Comparison of ENCODE assay signal across 38 cellular contexts in genomic region chrX:102610905-102611304, GRCh38.
"Had no signal": no experiment of that assay in that cellular context is flagged by ENCODE, and none has a peak within 500 bp of the region (broad histone marks: within the 10 kb centered on the region; RNA-seq: fewer than 3 reads in every experiment).

No MANE protein-coding gene starts in this region.

- H3K36me3 ChIP-seq: adrenal gland, brain microvascular endothelial cell, breast epithelium, cardiac muscle cell had no signal

- H3K27ac Mint-ChIP-seq: activated naive CD4-positive, alpha-beta T cell treated with anti-CD3 and anti-CD28 coated beads for 36 hours; activated naive CD4-positive, alpha-beta T cell treated with anti-CD3 and anti-CD28 coated beads, Interleukin-2, amount 10 ng/mL, durations not matched to agents 7 days and 5 days; activated naive CD4-positive, alpha-beta T cell treated with anti-CD3 and anti-CD28 coated beads, Interleukin-2, amount 50 U/mL, for 24 hours; activated naive CD4-positive, alpha-beta T cell treated with anti-CD3 and anti-CD28 coated beads, Interleukin-2, amount 50 U/mL, for 72 hours; activated naive CD8-positive, alpha-beta T cell; activated naive CD8-positive, alpha-beta T cell treated with anti-CD3 and anti-CD28 coated beads for 36 hours; activated naive CD8-positive, alpha-beta T cell treated with anti-CD3 and anti-CD28 coated beads, Interleukin-2, amount 10 ng/mL, durations not matched to agents 7 days and 5 days; activated naive CD8-positive, alpha-beta T cell treated with anti-CD3 and anti-CD28 coated beads, Interleukin-2, amount 50 U/mL, for 24 hours; activated T-cell treated with anti-CD3 and anti-CD28 coated beads, Interleukin-2, amount 50 U/mL, for 24 hours; activated T-cell treated with anti-CD3 and anti-CD28 coated beads, Interleukin-2, amount 50 U/mL, for 72 hours; activated T-helper 1 cell treated with anti-CD3 and anti-CD28 coated beads, Interleukin-12 subunit alpha, Interleukin-12 subunit beta, Interleukin-2, Interleukin-4 antibody, amounts not matched to agents 30 ng/mL and 10 ng/mL and 1 ng/mL, durations not matched to agents 14 hours and 24 hours and 36 hours; activated T-helper 17 cell treated with anti-CD3 and anti-CD28 coated beads, Interleukin-2, amount 50 U/mL, for 72 hours; activated T-helper 2 cell treated with anti-CD3 and anti-CD28 coated beads, Interferon-gamma antibody, Interleukin-2, Interleukin-4, amounts not matched to agents 10 μg/mL and 5 μg/mL and 100 μg/mL, durations not matched to agents 14 hours and 24 hours and 36 hours; brain had no signal

- H3K9me3 ChIP-seq: adrenal gland, ascending aorta, body of pancreas, breast epithelium had no signal

- H3K27me3 ChIP-seq: adrenal gland, ascending aorta, body of pancreas, brain microvascular endothelial cell, cardiac muscle cell had no signal

- H3K27ac ChIP-seq: adrenal gland, ascending aorta, body of pancreas, brain microvascular endothelial cell, breast epithelium, cardiac muscle cell had no signal

- ATAC-seq: activated naive CD4-positive, alpha-beta T cell treated with anti-CD3 and anti-CD28 coated beads, Interleukin-2, amount 50 U/mL, for 72 hours; activated naive CD8-positive, alpha-beta T cell treated with anti-CD3 and anti-CD28 coated beads, Interleukin-2, amount 50 U/mL, for 24 hours; activated T-cell treated with anti-CD3 and anti-CD28 coated beads, Interleukin-2, amount 50 U/mL, for 4 hours; activated T-cell treated with anti-CD3 and anti-CD28 coated beads, Interleukin-2, amount 50 U/mL, for 72 hours; activated T-helper 17 cell treated with anti-CD3 and anti-CD28 coated beads, Interleukin-2, amount 50 U/mL, for 72 hours; body of pancreas had no signal

- H3K4me3 ChIP-seq: adrenal gland, ascending aorta, body of pancreas, breast epithelium, cardiac muscle cell had no signal

- H3K27me3 Mint-ChIP-seq: activated naive CD4-positive, alpha-beta T cell treated with anti-CD3 and anti-CD28 coated beads, Interleukin-2, amount 10 ng/mL, durations not matched to agents 7 days and 5 days; activated naive CD4-positive, alpha-beta T cell treated with anti-CD3 and anti-CD28 coated beads, Interleukin-2, amount 50 U/mL, for 24 hours; activated naive CD8-positive, alpha-beta T cell; activated naive CD8-positive, alpha-beta T cell treated with anti-CD3 and anti-CD28 coated beads for 36 hours; activated naive CD8-positive, alpha-beta T cell treated with anti-CD3 and anti-CD28 coated beads, Interleukin-2, amount 10 ng/mL, durations not matched to agents 7 days and 5 days; activated naive CD8-positive, alpha-beta T cell treated with anti-CD3 and anti-CD28 coated beads, Interleukin-2, amount 50 U/mL, for 24 hours; activated T-helper 17 cell treated with anti-CD3 and anti-CD28 coated beads, Interleukin-2, amount 50 U/mL, for 72 hours; central memory CD8-positive, alpha-beta T cell had no signal

- DNase-seq: activated effector memory CD4-positive, alpha-beta T cell treated with anti-CD3 and anti-CD28 coated beads, Interleukin-2, amount 50 U/mL, for 16 hours; activated effector memory CD4-positive, alpha-beta T cell treated with Interleukin-2 at 50 U/mL for 16 hours; activated gamma-delta T cell; activated gamma-delta T cell treated with Interleukin-2 at 50 U/mL for 16 hours; activated naive CD4-positive, alpha-beta T cell; activated naive CD4-positive, alpha-beta T cell treated with anti-CD3 and anti-CD28 coated beads for 36 hours; activated naive CD4-positive, alpha-beta T cell treated with anti-CD3 and anti-CD28 coated beads, Interleukin-2, amount 10 ng/mL, durations not matched to agents 7 days and 5 days; activated naive CD4-positive, alpha-beta T cell treated with anti-CD3 and anti-CD28 coated beads, Interleukin-2, amount 50 U/mL, for 16 hours; activated naive CD4-positive, alpha-beta T cell treated with Interleukin-2 at 50 U/mL for 16 hours; activated naive CD8-positive, alpha-beta T cell treated with anti-CD3 and anti-CD28 coated beads for 36 hours; activated naive CD8-positive, alpha-beta T cell treated with anti-CD3 and anti-CD28 coated beads, Interleukin-2, amount 10 ng/mL, durations not matched to agents 7 days and 5 days; activated naive CD8-positive, alpha-beta T cell treated with anti-CD3 and anti-CD28 coated beads, Interleukin-2, amount 50 U/mL, for 24 hours; activated T-cell treated with anti-CD3 and anti-CD28 coated beads, Interleukin-2, amount 50 U/mL, for 1 hour; activated T-cell treated with anti-CD3 and anti-CD28 coated beads, Interleukin-2, amount 50 U/mL, for 24 hours; activated T-cell treated with anti-CD3 and anti-CD28 coated beads, Interleukin-2, amount 50 U/mL, for 4 hours; activated T-cell treated with anti-CD3 and anti-CD28 coated beads, Interleukin-2, amount 50 U/mL, for 48 hours; activated T-cell treated with anti-CD3 and anti-CD28 coated beads, Interleukin-2, amount 50 U/mL, for 72 hours; adrenal gland; amniotic stem cell; amygdala; anterior cingulate cortex; aorta; body of pancreas; brain microvascular endothelial cell; caudate nucleus; central memory CD4-positive, alpha-beta T cell; cerebellar nuclear complex had no signal

- H3K4me3 Mint-ChIP-seq: activated naive CD4-positive, alpha-beta T cell treated with anti-CD3 and anti-CD28 coated beads for 36 hours; activated naive CD4-positive, alpha-beta T cell treated with anti-CD3 and anti-CD28 coated beads, Interleukin-2, amount 10 ng/mL, durations not matched to agents 7 days and 5 days; activated naive CD4-positive, alpha-beta T cell treated with anti-CD3 and anti-CD28 coated beads, Interleukin-2, amount 50 U/mL, for 24 hours; activated naive CD8-positive, alpha-beta T cell; activated naive CD8-positive, alpha-beta T cell treated with anti-CD3 and anti-CD28 coated beads for 36 hours; activated naive CD8-positive, alpha-beta T cell treated with anti-CD3 and anti-CD28 coated beads, Interleukin-2, amount 10 ng/mL, durations not matched to agents 7 days and 5 days; activated naive CD8-positive, alpha-beta T cell treated with anti-CD3 and anti-CD28 coated beads, Interleukin-2, amount 50 U/mL, for 24 hours; activated T-cell treated with anti-CD3 and anti-CD28 coated beads, Interleukin-2, amount 50 U/mL, for 24 hours; activated T-cell treated with anti-CD3 and anti-CD28 coated beads, Interleukin-2, amount 50 U/mL, for 4 hours; activated T-cell treated with anti-CD3 and anti-CD28 coated beads, Interleukin-2, amount 50 U/mL, for 72 hours; activated T-helper 1 cell treated with anti-CD3 and anti-CD28 coated beads, Interleukin-12 subunit alpha, Interleukin-12 subunit beta, Interleukin-2, Interleukin-4 antibody, amounts not matched to agents 30 ng/mL and 10 ng/mL and 1 ng/mL, durations not matched to agents 14 hours and 24 hours and 36 hours; activated T-helper 17 cell treated with anti-CD3 and anti-CD28 coated beads, Interleukin-2, amount 50 U/mL, for 72 hours; brain; central memory CD8-positive, alpha-beta T cell had no signal

- H3K4me1 Mint-ChIP-seq: activated naive CD4-positive, alpha-beta T cell treated with anti-CD3 and anti-CD28 coated beads, Interleukin-2, amount 10 ng/mL, durations not matched to agents 7 days and 5 days; activated naive CD8-positive, alpha-beta T cell treated with anti-CD3 and anti-CD28 coated beads, Interleukin-2, amount 10 ng/mL, durations not matched to agents 7 days and 5 days had no signal

- H3K4me1 ChIP-seq: adrenal gland, ascending aorta, body of pancreas, breast epithelium had no signal

- H3K9me3 Mint-ChIP-seq: activated naive CD4-positive, alpha-beta T cell treated with anti-CD3 and anti-CD28 coated beads, Interleukin-2, amount 10 ng/mL, durations not matched to agents 7 days and 5 days; activated naive CD4-positive, alpha-beta T cell treated with anti-CD3 and anti-CD28 coated beads, Interleukin-2, amount 50 U/mL, for 24 hours; activated naive CD8-positive, alpha-beta T cell treated with anti-CD3 and anti-CD28 coated beads, Interleukin-2, amount 10 ng/mL, durations not matched to agents 7 days and 5 days; activated naive CD8-positive, alpha-beta T cell treated with anti-CD3 and anti-CD28 coated beads, Interleukin-2, amount 50 U/mL, for 24 hours; activated T-cell treated with anti-CD3 and anti-CD28 coated beads, Interleukin-2, amount 50 U/mL, for 24 hours; activated T-cell treated with anti-CD3 and anti-CD28 coated beads, Interleukin-2, amount 50 U/mL, for 72 hours; activated T-helper 17 cell treated with anti-CD3 and anti-CD28 coated beads, Interleukin-2, amount 50 U/mL, for 72 hours; central memory CD8-positive, alpha-beta T cell had no signal
